Comparison of ENCODE assay signal across 18 cellular contexts in the genomic region with DNA sequence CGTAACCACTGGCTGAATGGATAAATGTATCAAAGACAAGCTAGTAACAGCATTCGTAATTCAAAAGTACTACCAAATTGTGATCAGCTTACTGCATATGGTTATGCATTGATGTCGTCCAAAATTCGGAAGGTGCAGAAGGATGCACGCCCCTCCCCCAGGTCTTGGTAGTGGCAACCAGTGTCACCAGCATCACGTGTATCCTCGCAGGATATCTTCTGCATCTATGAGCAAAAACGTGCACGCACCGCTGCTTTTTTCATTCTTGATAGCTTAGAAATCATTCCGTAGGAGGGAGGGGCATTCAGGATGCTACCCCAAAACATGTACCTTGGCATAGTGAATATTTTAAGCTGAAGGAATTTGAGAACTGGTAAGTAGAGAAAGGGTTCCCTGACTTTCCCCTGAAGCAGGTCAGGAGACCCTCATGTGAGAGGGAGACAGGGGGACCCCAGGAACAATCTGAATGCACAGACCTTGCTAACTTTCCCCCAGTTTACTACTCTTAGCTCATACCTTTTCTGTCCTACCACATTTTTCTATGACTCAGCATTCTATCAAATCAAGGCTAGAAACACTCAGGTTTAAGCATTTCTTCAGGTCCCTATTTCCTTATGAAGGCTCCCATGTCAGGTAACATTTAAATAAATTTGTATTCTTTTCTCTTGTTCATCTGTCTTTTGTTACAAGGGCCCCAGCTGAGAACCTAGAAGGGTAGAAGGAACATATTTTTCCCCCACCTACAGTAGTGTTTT.
"Had no signal": no experiment of that assay in that cellular context is flagged by ENCODE, and none has a peak within 500 bp of the region (broad histone marks: within the 10 kb centered on the region; RNA-seq: fewer than 3 reads in every experiment).

No MANE protein-coding gene starts in this region.

- H3K27ac ChIP-seq: ascending aorta, coronary artery, thyroid gland had no signal

- H3K9me3 ChIP-seq: ascending aorta, thyroid gland had no signal

- H3K27ac Mint-ChIP-seq: activated CD4-positive, alpha-beta T cell treated with anti-CD3 and anti-CD28 coated beads, Interleukin-2, amount 10 ng/mL, durations not matched to agents 24 days and 14 days had no signal

- H3K9me3 Mint-ChIP-seq: activated CD4-positive, alpha-beta T cell treated with anti-CD3 and anti-CD28 coated beads, Interleukin-2, amount 10 ng/mL, durations not matched to agents 24 days and 14 days had no signal

- ATAC-seq: left lobe of liver had no signal

- H3K27me3 ChIP-seq: ascending aorta, thyroid gland had no signal

- H3K36me3 ChIP-seq: ascending aorta, thyroid gland had no signal

- H3K4me3 ChIP-seq: ascending aorta, coronary artery, thyroid gland had no signal

- H3K4me3 Mint-ChIP-seq: activated CD4-positive, alpha-beta T cell treated with anti-CD3 and anti-CD28 coated beads, Interleukin-2, amount 10 ng/mL, durations not matched to agents 24 days and 14 days had no signal

- H3K4me1 ChIP-seq: ascending aorta, thyroid gland had no signal

- DNase-seq: activated CD4-positive, alpha-beta T cell treated with anti-CD3 and anti-CD28 coated beads, Interleukin-2, amount 10 ng/mL, durations not matched to agents 24 days and 14 days; activated CD8-positive, alpha-beta memory T cell treated with anti-CD3 and anti-CD28 coated beads, Interleukin-2, amount 50 U/mL, for 4 hours; activated effector memory CD4-positive, alpha-beta T cell treated with Interleukin-2 at 50 U/mL for 16 hours; activated naive CD4-positive, alpha-beta T cell treated with anti-CD3 and anti-CD28 coated beads, Interleukin-2, amount 50 U/mL, for 16 hours; activated T-cell treated with anti-CD3 and anti-CD28 coated beads, Interleukin-2, amount 50 U/mL, for 48 hours; kidney; mammary epithelial cell; occipital lobe; posterior cingulate gyrus; retina; stimulated activated CD4-positive, alpha-beta T cell treated with anti-CD3 and anti-CD28 coated beads, Interleukin-12 subunit alpha, Interleukin-12 subunit beta, amount 100 ng/mL, for 4 hours; stimulated activated CD4-positive, alpha-beta T cell treated with anti-CD3 and anti-CD28 coated beads, Interleukin-1b, Interleukin-23, amount 100 ng/mL, for 48 hours; stimulated activated CD8-positive, alpha-beta memory T cell treated with anti-CD3 and anti-CD28 coated beads, Interleukin-4, amount 100 ng/mL, for 48 hours; T1000 had no signal
